ENCODE assay signal across 1 cellular context in the genomic region with DNA sequence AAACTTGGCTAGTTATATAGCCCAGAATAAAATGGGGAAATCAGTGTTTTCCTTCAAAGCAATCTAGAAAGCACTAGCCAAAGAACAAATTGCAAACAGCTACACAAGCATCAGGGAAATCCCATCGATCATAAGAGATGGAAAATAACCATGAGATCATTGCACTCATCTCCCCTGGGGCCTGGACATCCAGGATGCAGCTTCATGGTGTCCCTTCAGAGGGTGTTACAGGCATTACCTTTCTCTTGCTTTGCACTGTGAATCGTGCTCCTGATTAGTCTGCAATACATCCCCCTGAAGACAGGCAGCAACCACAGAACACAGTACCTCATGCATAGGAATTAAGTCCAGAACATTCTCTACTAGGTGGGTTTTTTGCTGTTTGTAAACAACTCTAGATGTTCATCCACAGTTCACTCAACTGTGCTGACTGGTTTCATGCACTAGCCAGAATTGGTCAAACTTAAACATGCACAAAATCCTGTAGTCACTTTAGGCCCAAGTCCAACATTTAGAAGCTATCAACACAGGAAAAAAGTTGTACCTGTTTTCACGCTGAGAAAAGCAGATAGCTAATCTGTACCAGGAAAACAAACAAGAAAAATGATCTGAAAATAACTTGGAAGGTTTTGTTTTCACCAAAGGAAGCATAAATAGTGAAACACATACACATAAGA.
TF ChIP-seq lines count a peak whose summit lies in the region.

No MANE protein-coding gene starts in this region.

TF ChIP-seq in SK-N-SH, 30 proteins besides CTCF, POLR2A, EP300 and RAD21 (continued from another document):
- TF ChIP-seq MAX (IDR thresholded peaks at IDR 0.05; ENCODE audit: low read depth): no peak
